1 cellular context compared by ENCODE assay signal in genomic region chr15:99734575-99734974, GRCh38.
TF ChIP-seq lines count a peak whose summit lies in the region.

No MANE protein-coding gene starts in this region.

TF ChIP-seq in HepG2, 621 proteins besides CTCF, POLR2A, EP300 and RAD21 (continued from another document):
- TF ChIP-seq HIC2 (CRISPR knock-in tag; IDR thresholded peaks at IDR 0.05; ENCODE audit: low read depth) = no peak
- no peak for TF ChIP-seq MTERF4 (CRISPR knock-in tag; IDR thresholded peaks at IDR 0.05)
